ENCODE assay signal across 1 cellular context in the genomic region with DNA sequence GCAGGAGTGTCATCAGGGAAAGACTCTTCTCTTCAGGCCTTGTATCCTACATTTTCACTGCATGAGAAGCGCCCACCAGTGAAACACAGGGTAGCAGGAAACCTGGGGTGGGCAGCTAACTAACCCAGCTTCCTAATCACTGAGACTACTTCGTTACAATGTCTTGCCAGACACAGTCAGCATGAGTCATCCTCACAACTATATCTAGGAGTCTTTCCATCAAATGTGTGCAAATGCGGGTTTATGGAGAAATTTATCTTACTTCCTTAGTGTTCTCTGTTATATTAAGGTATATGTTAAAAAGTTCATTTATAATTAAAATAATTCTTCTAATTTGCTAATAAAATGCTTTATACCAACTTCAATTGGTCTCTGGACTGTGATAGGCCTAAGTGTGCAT.
TF ChIP-seq lines count a peak whose summit lies in the region.

No MANE protein-coding gene starts in this region.

TF ChIP-seq in K562, 482 proteins besides CTCF, POLR2A, EP300 and RAD21 (continued from another document):
- TF ChIP-seq, protein P1, sequence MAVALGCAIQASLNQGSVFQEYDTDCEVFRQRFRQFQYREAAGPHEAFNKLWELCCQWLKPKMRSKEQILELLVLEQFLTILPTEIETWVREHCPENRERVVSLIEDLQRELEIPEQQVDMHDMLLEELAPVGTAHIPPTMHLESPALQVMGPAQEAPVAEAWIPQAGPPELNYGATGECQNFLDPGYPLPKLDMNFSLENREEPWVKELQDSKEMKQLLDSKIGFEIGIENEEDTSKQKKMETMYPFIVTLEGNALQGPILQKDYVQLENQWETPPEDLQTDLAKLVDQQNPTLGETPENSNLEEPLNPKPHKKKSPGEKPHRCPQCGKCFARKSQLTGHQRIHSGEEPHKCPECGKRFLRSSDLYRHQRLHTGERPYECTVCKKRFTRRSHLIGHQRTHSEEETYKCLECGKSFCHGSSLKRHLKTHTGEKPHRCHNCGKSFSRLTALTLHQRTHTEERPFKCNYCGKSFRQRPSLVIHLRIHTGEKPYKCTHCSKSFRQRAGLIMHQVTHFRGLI (CRISPR knock-in tag; IDR thresholded peaks at IDR 0.05) = no peak
- 0 out of 2 replicates have a peak, but pooled peaks have one; percentile 18 for TF ChIP-seq SMARCA4 (IDR thresholded peaks at IDR 0.05)
- peak; percentile 88 for TF ChIP-seq JUND (IDR thresholded peaks at IDR 0.05; ENCODE audit: borderline replicate concordance, low read depth, low read length)
- peak; percentile 85 for TF ChIP-seq JUND (tag; IDR thresholded peaks at IDR 0.05; ENCODE audit: borderline replicate concordance, low read depth, low read length)
- TF ChIP-seq ARID1B (IDR thresholded peaks at IDR 0.05) = peak; percentile 19; the same call in 1 of the 2 replicates
